8 cellular contexts compared by ENCODE assay signal in the genomic region with DNA sequence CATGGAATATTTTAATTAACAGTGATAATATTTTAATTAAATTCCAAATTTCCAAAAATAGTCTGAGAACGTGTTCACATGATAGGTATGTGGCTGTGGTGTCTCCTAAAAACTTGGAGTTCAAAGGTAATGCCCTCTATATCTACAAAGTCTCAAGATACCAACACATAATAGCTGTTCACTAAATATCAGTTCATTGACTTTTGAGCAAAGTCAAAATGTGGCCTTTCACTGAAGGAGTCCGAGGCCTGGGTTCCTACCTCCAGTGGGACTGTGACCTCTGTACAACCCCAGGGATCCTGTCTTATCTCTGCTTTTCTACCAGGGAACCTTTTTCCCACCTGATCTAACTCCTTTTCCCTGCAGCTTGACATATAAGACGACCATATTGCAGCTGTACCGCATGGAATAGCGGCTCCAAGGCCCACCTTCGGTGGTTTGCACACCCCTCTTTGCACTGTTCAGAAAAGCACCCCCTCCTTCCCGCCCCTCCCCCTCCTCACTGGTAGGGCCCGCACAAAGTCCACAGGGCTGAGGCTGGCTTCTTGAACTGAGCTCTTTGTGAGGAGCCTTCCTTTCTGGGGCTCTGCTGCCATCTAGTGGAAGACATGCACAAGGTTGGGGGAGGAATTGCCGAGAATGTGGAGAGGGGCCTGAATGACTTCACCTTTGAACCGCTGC. TPM values are rescaled to one million over a fixed set of nuclear protein-coding genes. Genes with fewer than 3 reads are reported as not detected.
DNase-seq lines count a peak whose midpoint lies in the region; ATAC-seq and TF ChIP-seq lines count a peak whose summit lies in the region.

No MANE protein-coding gene starts in this region.

- no peak overlapping the region for H3K9ac ChIP-seq in liver (ENCODE audit: low read depth in 1 of 2, low read length in 2 of 2)

- peak; percentile 86 for TF ChIP-seq CTCF in liver (IDR thresholded peaks at IDR 0.05; ENCODE audit: low read depth, low read length, missing input control)

- ATAC-seq in HG03060 (IDR thresholded peaks at IDR 0.05; ENCODE audit: low read depth, unreplicated experiment): peak; percentile 36
- no peak for ATAC-seq in GM18861 (IDR thresholded peaks at IDR 0.05; ENCODE audit: unreplicated experiment)

- peaks cover 2 to 5% (median 3%) of the 10 kb centered on the region in 4 donors for H3K27me3 ChIP-seq in liver (ENCODE audit: control insufficient read depth in 4 of 4, insufficient read depth in 4 of 4, low read length in 3 of 4)

- no peak overlapping the region for H3K4me3 ChIP-seq in liver (ENCODE audit: low read depth in 1 of 3, low read length in 3 of 3)

- no peaks in the 10 kb centered on the region for H3K36me3 ChIP-seq in liver (ENCODE audit: control insufficient read depth in 4 of 4, insufficient read depth in 3 of 4, low read depth in 1 of 4, low read length in 3 of 4)

- 6% methylated on average over 10 of the region's 10 CpGs for WGBS in liver

- no peaks in the 10 kb centered on the region for H3K9me3 ChIP-seq in liver (ENCODE audit: control insufficient read depth in 4 of 4, low read length in 3 of 4)

- no peak overlapping the region for H3K27ac ChIP-seq in liver (ENCODE audit: low read depth in 1 of 2, low read length in 2 of 2)

- H3K4me1 ChIP-seq in liver (ENCODE audit: control insufficient read depth in 4 of 4, insufficient read depth in 4 of 4, low read length in 3 of 4): peaks cover 21 to 43% (median 29%) of the 10 kb centered on the region in 4 donors

- DNase-seq in EH (ENCODE audit: low read depth) (peak; percentile 80), NCI-H510A treated with DMSO at 0.1 percent for 48 hours (lab: John Stamatoyannopoulos, UW) (peak; percentile 37), dermis blood vessel endothelial cell (peak; percentile 95)
- DNase-seq in activated CD4-positive, alpha-beta T cell treated with anti-CD3 and anti-CD28 coated beads, Interleukin-2, amount 50 U/mL, for 1 hour: peak; percentile 84
- peak; percentile 74 to 86 for DNase-seq in stimulated activated CD4-positive, alpha-beta T cell treated with anti-CD3 and anti-CD28 coated beads, Interleukin-4, amount 100 ng/mL, for 4 hours

- peak; percentile 93 to 96 for TF ChIP-seq RAD21 in liver (IDR thresholded peaks at IDR 0.05)

TF ChIP-seq in liver, 16 proteins besides CTCF, POLR2A, EP300 and RAD21:
- TF ChIP-seq HNF4G (IDR thresholded peaks at IDR 0.05): peak; percentile 74
- no peak for TF ChIP-seq ATF3 (IDR thresholded peaks at IDR 0.05)
- TF ChIP-seq HNF4A (conservative IDR thresholded peaks at IDR 0.05): peak; percentile 68 to 83
- TF ChIP-seq, protein P1, sequence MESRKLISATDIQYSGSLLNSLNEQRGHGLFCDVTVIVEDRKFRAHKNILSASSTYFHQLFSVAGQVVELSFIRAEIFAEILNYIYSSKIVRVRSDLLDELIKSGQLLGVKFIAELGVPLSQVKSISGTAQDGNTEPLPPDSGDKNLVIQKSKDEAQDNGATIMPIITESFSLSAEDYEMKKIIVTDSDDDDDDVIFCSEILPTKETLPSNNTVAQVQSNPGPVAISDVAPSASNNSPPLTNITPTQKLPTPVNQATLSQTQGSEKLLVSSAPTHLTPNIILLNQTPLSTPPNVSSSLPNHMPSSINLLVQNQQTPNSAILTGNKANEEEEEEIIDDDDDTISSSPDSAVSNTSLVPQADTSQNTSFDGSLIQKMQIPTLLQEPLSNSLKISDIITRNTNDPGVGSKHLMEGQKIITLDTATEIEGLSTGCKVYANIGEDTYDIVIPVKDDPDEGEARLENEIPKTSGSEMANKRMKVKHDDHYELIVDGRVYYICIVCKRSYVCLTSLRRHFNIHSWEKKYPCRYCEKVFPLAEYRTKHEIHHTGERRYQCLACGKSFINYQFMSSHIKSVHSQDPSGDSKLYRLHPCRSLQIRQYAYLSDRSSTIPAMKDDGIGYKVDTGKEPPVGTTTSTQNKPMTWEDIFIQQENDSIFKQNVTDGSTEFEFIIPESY (IDR thresholded peaks at IDR 0.05): no peak
- peak in 1 of 2 donors; percentile 22 for TF ChIP-seq JUND (IDR thresholded peaks at IDR 0.05)

RNA-seq across cellular contexts. Expression of gene CCND2, which starts 3.1 kb away (rescaled TPM):
- total RNA-seq in dermis blood vessel endothelial cell (111 and 140 TPM in 2 replicates), liver (10 to 100 TPM in 1 of 2 donors, 1 to 10 TPM in 1; 2.6 to 16.5 TPM)
- 1 to 10 TPM in 1 of 2 donors, under 1 TPM in 1; 0.50 to 3.3 TPM for polyA plus RNA-seq in liver

RNA-seq across cellular contexts. Expression of gene TIGAR, which starts 44.3 kb away (rescaled TPM):
- total RNA-seq in dermis blood vessel endothelial cell (11.2 and 19.7 TPM in 2 replicates), liver (1 to 10 TPM; 1.1 to 3.3 TPM)
- polyA plus RNA-seq in liver: 1 to 10 TPM in 1 of 2 donors, under 1 TPM in 1; 0.56 to 3.0 TPM

Comparison
In these comparisons a context has a peak if more than half of its experiments do, and no peak if none do; other contexts are left out.
1. DNase-seq: peak in every context shown above with its lines; median percentile 95 in dermis blood vessel endothelial cell; 84 in activated CD4-positive, alpha-beta T cell treated with anti-CD3 and anti-CD28 coated beads, Interleukin-2, amount 50 U/mL, for 1 hour; 80 in EH; 80 in stimulated activated CD4-positive, alpha-beta T cell treated with anti-CD3 and anti-CD28 coated beads, Interleukin-4, amount 100 ng/mL, for 4 hours; 37 in NCI-H510A treated with DMSO at 0.1 percent for 48 hours.